ENCODE assay signal across 37 cellular contexts in the genomic region with DNA sequence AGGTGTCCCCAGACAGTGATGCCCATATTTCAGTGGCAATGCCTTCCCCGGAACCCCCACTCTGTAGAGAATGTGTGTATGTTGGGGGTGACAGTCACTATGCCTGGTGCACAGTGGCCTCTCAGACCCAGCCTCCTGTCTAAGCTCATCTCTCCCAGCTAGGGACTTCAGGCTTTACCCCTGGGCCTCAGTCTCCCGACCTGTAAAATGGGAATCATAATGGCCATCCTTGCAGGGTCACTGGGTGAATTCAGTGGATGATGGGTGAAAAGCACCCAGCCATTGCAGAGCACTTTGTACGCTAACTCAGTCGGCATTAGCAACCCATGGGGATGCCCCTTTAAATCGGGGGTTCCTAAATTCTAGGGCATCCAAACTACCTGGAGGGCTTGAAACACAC. TPM values are rescaled to one million over a fixed set of nuclear protein-coding genes. Genes with fewer than 3 reads are reported as not detected.
"Had no signal": no experiment of that assay in that cellular context is flagged by ENCODE, and none has a peak within 500 bp of the region (broad histone marks: within the 10 kb centered on the region; RNA-seq: fewer than 3 reads in every experiment).

No MANE protein-coding gene starts in this region.

- FAIRE-seq: astrocyte had no signal

- ATAC-seq: activated CD4-positive, CD25-positive, alpha-beta regulatory T cell treated with anti-CD3 and anti-CD28 coated beads, Interleukin-2, amount 50 U/mL, for 24 hours; activated CD8-positive, alpha-beta memory T cell treated with anti-CD3 and anti-CD28 coated beads, Interleukin-2, amount 10 ng/mL, durations not matched to agents 7 days and 5 days; activated CD8-positive, alpha-beta T cell treated with anti-CD3 and anti-CD28 coated beads, Interleukin-2, amount 10 ng/mL, durations not matched to agents 7 days and 5 days; body of pancreas; T-cell; T-helper 17 cell had no signal

- H3K4me1 Mint-ChIP-seq: activated CD4-positive, alpha-beta memory T cell treated with anti-CD3 and anti-CD28 coated beads, Interleukin-2, amount 10 ng/mL, durations not matched to agents 7 days and 5 days; activated CD4-positive, alpha-beta T cell treated with anti-CD3 and anti-CD28 coated beads for 36 hours; activated CD4-positive, alpha-beta T cell treated with anti-CD3 and anti-CD28 coated beads, Interleukin-2, amount 10 ng/mL, durations not matched to agents 7 days and 5 days; activated CD8-positive, alpha-beta memory T cell treated with anti-CD3 and anti-CD28 coated beads, Interleukin-2, amount 10 ng/mL, durations not matched to agents 7 days and 5 days; activated naive CD8-positive, alpha-beta T cell treated with anti-CD3 and anti-CD28 coated beads for 36 hours; T-cell; T-helper 17 cell; WTC11 had no signal

- H3K4me3 Mint-ChIP-seq: activated CD4-positive, alpha-beta memory T cell treated with anti-CD3 and anti-CD28 coated beads, Interleukin-2, amount 10 ng/mL, durations not matched to agents 7 days and 5 days; activated CD4-positive, alpha-beta T cell treated with anti-CD3 and anti-CD28 coated beads for 36 hours; activated CD4-positive, alpha-beta T cell treated with anti-CD3 and anti-CD28 coated beads, Interleukin-2, amount 10 ng/mL, durations not matched to agents 7 days and 5 days; activated CD8-positive, alpha-beta memory T cell treated with anti-CD3 and anti-CD28 coated beads, Interleukin-2, amount 10 ng/mL, durations not matched to agents 7 days and 5 days; activated CD8-positive, alpha-beta T cell treated with anti-CD3 and anti-CD28 coated beads, Interleukin-2, amount 10 ng/mL, durations not matched to agents 7 days and 5 days; activated naive CD4-positive, alpha-beta T cell treated with anti-CD3 and anti-CD28 coated beads for 36 hours; activated naive CD8-positive, alpha-beta T cell treated with anti-CD3 and anti-CD28 coated beads for 36 hours; activated T-cell treated with anti-CD3 and anti-CD28 coated beads, Interleukin-2, amount 50 U/mL, for 24 hours; T-cell; T-helper 17 cell; WTC11 had no signal

- H3K36me3 ChIP-seq: adrenal gland, brain microvascular endothelial cell, breast epithelium, WERI-Rb-1 had no signal

- H3K36me3 Mint-ChIP-seq: activated CD8-positive, alpha-beta memory T cell treated with anti-CD3 and anti-CD28 coated beads, Interleukin-2, amount 10 ng/mL, durations not matched to agents 7 days and 5 days; activated naive CD4-positive, alpha-beta T cell treated with anti-CD3 and anti-CD28 coated beads, Interleukin-2, amount 50 U/mL, for 72 hours; activated naive CD8-positive, alpha-beta T cell treated with anti-CD3 and anti-CD28 coated beads for 36 hours; T-cell; WTC11 had no signal

- H3K9me3 Mint-ChIP-seq: activated CD4-positive, alpha-beta T cell treated with anti-CD3 and anti-CD28 coated beads, Interleukin-2, amount 10 ng/mL, durations not matched to agents 7 days and 5 days; activated naive CD4-positive, alpha-beta T cell treated with anti-CD3 and anti-CD28 coated beads for 36 hours; activated naive CD4-positive, alpha-beta T cell treated with anti-CD3 and anti-CD28 coated beads, Interleukin-2, amount 50 U/mL, for 72 hours; activated naive CD8-positive, alpha-beta T cell treated with anti-CD3 and anti-CD28 coated beads for 36 hours; activated T-cell treated with anti-CD3 and anti-CD28 coated beads, Interleukin-2, amount 50 U/mL, for 24 hours; T-cell had no signal

- H3K4me1 ChIP-seq: adrenal gland, body of pancreas, breast epithelium had no signal

- H3K27me3 ChIP-seq: adrenal gland, body of pancreas, brain microvascular endothelial cell, breast epithelium had no signal

- H3K27ac Mint-ChIP-seq: activated CD4-positive, alpha-beta memory T cell treated with anti-CD3 and anti-CD28 coated beads, Interleukin-2, amount 10 ng/mL, durations not matched to agents 7 days and 5 days; activated CD4-positive, alpha-beta T cell treated with anti-CD3 and anti-CD28 coated beads for 36 hours; activated CD4-positive, alpha-beta T cell treated with anti-CD3 and anti-CD28 coated beads, Interleukin-2, amount 10 ng/mL, durations not matched to agents 7 days and 5 days; activated CD8-positive, alpha-beta memory T cell treated with anti-CD3 and anti-CD28 coated beads, Interleukin-2, amount 10 ng/mL, durations not matched to agents 7 days and 5 days; activated CD8-positive, alpha-beta T cell treated with anti-CD3 and anti-CD28 coated beads, Interleukin-2, amount 10 ng/mL, durations not matched to agents 7 days and 5 days; activated naive CD4-positive, alpha-beta T cell treated with anti-CD3 and anti-CD28 coated beads for 36 hours; activated naive CD4-positive, alpha-beta T cell treated with anti-CD3 and anti-CD28 coated beads, Interleukin-2, amount 50 U/mL, for 72 hours; activated naive CD8-positive, alpha-beta T cell treated with anti-CD3 and anti-CD28 coated beads for 36 hours; activated T-cell treated with anti-CD3 and anti-CD28 coated beads, Interleukin-2, amount 50 U/mL, for 24 hours; T-cell; T-helper 17 cell; WTC11 had no signal

- H3K9me3 ChIP-seq: body of pancreas, breast epithelium had no signal

- DNase-seq: activated CD4-positive, alpha-beta memory T cell treated with anti-CD3 and anti-CD28 coated beads, Interleukin-2, amount 10 ng/mL, durations not matched to agents 7 days and 5 days; activated CD4-positive, alpha-beta T cell treated with anti-CD3 and anti-CD28 coated beads for 1 hour; activated CD4-positive, alpha-beta T cell treated with anti-CD3 and anti-CD28 coated beads for 48 hours; activated CD4-positive, alpha-beta T cell treated with anti-CD3 and anti-CD28 coated beads, Interleukin-2, amount 10 ng/mL, durations not matched to agents 7 days and 5 days; activated CD4-positive, alpha-beta T cell treated with anti-CD3 and anti-CD28 coated beads, Interleukin-2, amount 50 U/mL, for 48 hours; activated CD4-positive, CD25-positive, alpha-beta regulatory T cell; activated CD8-positive, alpha-beta memory T cell treated with anti-CD3 and anti-CD28 coated beads for 24 hours; activated CD8-positive, alpha-beta memory T cell treated with anti-CD3 and anti-CD28 coated beads, Interleukin-2, amount 10 ng/mL, durations not matched to agents 7 days and 5 days; activated CD8-positive, alpha-beta memory T cell treated with anti-CD3 and anti-CD28 coated beads, Interleukin-2, amount 50 U/mL, for 48 hours; activated CD8-positive, alpha-beta T cell treated with anti-CD3 and anti-CD28 coated beads, Interleukin-2, amount 10 ng/mL, durations not matched to agents 7 days and 5 days; activated effector memory CD4-positive, alpha-beta T cell treated with anti-CD3 and anti-CD28 coated beads, Interleukin-2, amount 50 U/mL, for 16 hours; activated gamma-delta T cell treated with Interleukin-2 at 50 U/mL for 16 hours; activated naive CD4-positive, alpha-beta T cell; activated naive CD4-positive, alpha-beta T cell treated with anti-CD3 and anti-CD28 coated beads for 36 hours; activated naive CD8-positive, alpha-beta T cell treated with anti-CD3 and anti-CD28 coated beads for 36 hours; activated T-cell treated with anti-CD3 and anti-CD28 coated beads, Interleukin-2, amount 50 U/mL, for 24 hours; activated T-cell treated with anti-CD3 and anti-CD28 coated beads, Interleukin-2, amount 50 U/mL, for 48 hours; adrenal gland; amniotic stem cell; aorta; body of pancreas; central memory CD4-positive, alpha-beta T cell; T-cell; T-helper 17 cell; T1000 had no signal

- H3K4me3 ChIP-seq: adrenal gland, body of pancreas, breast epithelium had no signal

- H3K27me3 Mint-ChIP-seq: activated CD4-positive, alpha-beta memory T cell treated with anti-CD3 and anti-CD28 coated beads, Interleukin-2, amount 10 ng/mL, durations not matched to agents 7 days and 5 days; activated CD4-positive, alpha-beta T cell treated with anti-CD3 and anti-CD28 coated beads for 36 hours; activated CD4-positive, alpha-beta T cell treated with anti-CD3 and anti-CD28 coated beads, Interleukin-2, amount 10 ng/mL, durations not matched to agents 7 days and 5 days; activated CD8-positive, alpha-beta memory T cell treated with anti-CD3 and anti-CD28 coated beads, Interleukin-2, amount 10 ng/mL, durations not matched to agents 7 days and 5 days; activated naive CD8-positive, alpha-beta T cell treated with anti-CD3 and anti-CD28 coated beads for 36 hours had no signal

- H3K27ac ChIP-seq: adrenal gland, body of pancreas, brain microvascular endothelial cell, breast epithelium, WERI-Rb-1 had no signal

RNA-seq across cellular contexts. Expression of a gene that starts 18.9 kb away (rescaled TPM):
- total RNA-seq: activated CD4-positive, alpha-beta memory T cell treated with anti-CD3 and anti-CD28 coated beads, Interleukin-2, amount 10 ng/mL, durations not matched to agents 7 days and 5 days; activated CD4-positive, alpha-beta T cell treated with anti-CD3 and anti-CD28 coated beads for 36 hours; activated CD4-positive, alpha-beta T cell treated with anti-CD3 and anti-CD28 coated beads, Interleukin-2, amount 10 ng/mL, durations not matched to agents 7 days and 5 days; activated CD8-positive, alpha-beta memory T cell treated with anti-CD3 and anti-CD28 coated beads, Interleukin-2, amount 10 ng/mL, durations not matched to agents 7 days and 5 days; activated CD8-positive, alpha-beta T cell treated with anti-CD3 and anti-CD28 coated beads, Interleukin-2, amount 10 ng/mL, durations not matched to agents 7 days and 5 days; activated naive CD4-positive, alpha-beta T cell treated with anti-CD3 and anti-CD28 coated beads for 36 hours; activated naive CD4-positive, alpha-beta T cell treated with anti-CD3 and anti-CD28 coated beads, Interleukin-2, amount 50 U/mL, for 72 hours; activated naive CD8-positive, alpha-beta T cell treated with anti-CD3 and anti-CD28 coated beads for 36 hours; adrenal gland; aorta; astrocyte; body of pancreas; breast epithelium; cardiac septum; T-cell; T-helper 1 cell treated with Interleukin-12 subunit alpha and Interleukin-12 subunit beta and Interleukin-4 antibody, amounts not matched to agents 30 ng/mL and 1 ng/mL, for 36 hours; T-helper 17 cell; T-helper 2 cell treated with Interferon-gamma antibody and Interleukin-4, amounts not matched to agents 100 ng/mL and 5 ng/mL, for 36 hours; WTC11 had no signal
- polyA plus RNA-seq: adrenal gland, aorta had no signal

RNA-seq across cellular contexts. Expression of a gene that starts 25.1 kb away (rescaled TPM):
- total RNA-seq: activated CD4-positive, alpha-beta memory T cell treated with anti-CD3 and anti-CD28 coated beads, Interleukin-2, amount 10 ng/mL, durations not matched to agents 7 days and 5 days; activated CD4-positive, alpha-beta T cell treated with anti-CD3 and anti-CD28 coated beads for 36 hours; activated CD4-positive, alpha-beta T cell treated with anti-CD3 and anti-CD28 coated beads, Interleukin-2, amount 10 ng/mL, durations not matched to agents 7 days and 5 days; activated CD8-positive, alpha-beta memory T cell treated with anti-CD3 and anti-CD28 coated beads, Interleukin-2, amount 10 ng/mL, durations not matched to agents 7 days and 5 days; activated CD8-positive, alpha-beta T cell treated with anti-CD3 and anti-CD28 coated beads, Interleukin-2, amount 10 ng/mL, durations not matched to agents 7 days and 5 days; activated naive CD4-positive, alpha-beta T cell treated with anti-CD3 and anti-CD28 coated beads for 36 hours; activated naive CD4-positive, alpha-beta T cell treated with anti-CD3 and anti-CD28 coated beads, Interleukin-2, amount 50 U/mL, for 72 hours; activated naive CD8-positive, alpha-beta T cell treated with anti-CD3 and anti-CD28 coated beads for 36 hours; adrenal gland; aorta; astrocyte; body of pancreas; breast epithelium; cardiac septum; cerebellum; T-cell; T-helper 1 cell treated with Interleukin-12 subunit alpha and Interleukin-12 subunit beta and Interleukin-4 antibody, amounts not matched to agents 30 ng/mL and 1 ng/mL, for 36 hours; T-helper 17 cell; T-helper 2 cell treated with Interferon-gamma antibody and Interleukin-4, amounts not matched to agents 100 ng/mL and 5 ng/mL, for 36 hours had no signal
- polyA plus RNA-seq: adrenal gland had no signal
